28 cellular contexts compared by ENCODE assay signal in the genomic region with DNA sequence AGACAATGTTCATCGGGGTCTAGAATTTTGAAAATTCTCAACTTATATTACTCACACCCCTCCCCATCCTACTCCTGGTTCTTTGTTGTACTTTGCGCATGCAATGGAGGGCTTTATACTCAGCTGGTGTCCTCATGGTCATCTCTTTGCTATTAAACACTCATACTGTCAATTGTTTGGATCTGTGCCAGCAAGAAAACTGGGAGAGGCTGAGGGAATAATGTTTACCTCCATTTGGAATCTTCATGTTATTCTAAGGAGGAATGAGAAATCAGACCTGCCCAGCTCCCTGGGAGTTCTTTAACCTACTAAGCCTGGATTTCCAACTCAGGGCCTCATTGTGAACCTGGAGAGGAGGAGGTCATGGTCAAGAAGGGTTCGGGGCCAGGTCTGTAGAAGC.
"Had no signal": no experiment of that assay in that cellular context is flagged by ENCODE, and none has a peak within 500 bp of the region (broad histone marks: within the 10 kb centered on the region; RNA-seq: fewer than 3 reads in every experiment).

No MANE protein-coding gene starts in this region.

- H3K27me3 Mint-ChIP-seq: activated CD4-positive, alpha-beta T cell treated with anti-CD3 and anti-CD28 coated beads for 36 hours; activated CD8-positive, alpha-beta T cell treated with anti-CD3 and anti-CD28 coated beads for 36 hours; activated naive CD4-positive, alpha-beta T cell treated with anti-CD3 and anti-CD28 coated beads, Interleukin-2, amount 50 U/mL, for 24 hours had no signal

- DNase-seq: activated CD4-positive, alpha-beta T cell treated with anti-CD3 and anti-CD28 coated beads for 36 hours; activated CD8-positive, alpha-beta memory T cell treated with anti-CD3 and anti-CD28 coated beads, Interleukin-2, amount 50 U/mL, for 4 hours; activated CD8-positive, alpha-beta T cell treated with anti-CD3 and anti-CD28 coated beads for 36 hours; activated gamma-delta T cell treated with Interleukin-2 at 50 U/mL for 16 hours; activated T-cell treated with anti-CD3 and anti-CD28 coated beads, Interleukin-2, amount 50 U/mL, for 72 hours; aorta; body of pancreas; MG63; NCI-H1092 treated with DMSO at 0.1 percent for 48 hours; NCI-H1417 treated with DMSO at 0.1 percent for 48 hours; NCI-H1694; NCI-H2081; NCI-H345; NCI-H510A; NCI-H526 treated with DMSO at 0.1 percent for 48 hours; NK-92 treated with Interleukin-12 subunit alpha and Interleukin-12 subunit beta, amount 100 ng/mL, for 24 hours; OCI-M1; Peyer's patch; Right ventricle myocardium superior; SJCRH30; SK-N-SH; T-helper 1 cell; WERI-Rb-1 had no signal

- H3K4me3 ChIP-seq: body of pancreas, MG63, Peyer's patch, SJCRH30 had no signal

- H3K27ac Mint-ChIP-seq: activated CD4-positive, alpha-beta T cell treated with anti-CD3 and anti-CD28 coated beads for 36 hours; activated CD8-positive, alpha-beta T cell treated with anti-CD3 and anti-CD28 coated beads for 36 hours; activated naive CD4-positive, alpha-beta T cell treated with anti-CD3 and anti-CD28 coated beads, Interleukin-2, amount 50 U/mL, for 24 hours; activated T-cell treated with anti-CD3 and anti-CD28 coated beads, Interleukin-2, amount 50 U/mL, for 72 hours; activated T-helper 2 cell treated with anti-CD3 and anti-CD28 coated beads, Interferon-gamma antibody, Interleukin-2, Interleukin-4, amounts not matched to agents 10 μg/mL and 5 μg/mL and 100 μg/mL, durations not matched to agents 14 hours and 24 hours and 36 hours had no signal

- H3K9me3 Mint-ChIP-seq: activated naive CD4-positive, alpha-beta T cell treated with anti-CD3 and anti-CD28 coated beads, Interleukin-2, amount 50 U/mL, for 24 hours; central memory CD8-positive, alpha-beta T cell had no signal

- H3K9me3 ChIP-seq: body of pancreas, MG63, Peyer's patch, SJCRH30, SK-N-SH had no signal

- H3K4me3 Mint-ChIP-seq: activated CD4-positive, alpha-beta T cell treated with anti-CD3 and anti-CD28 coated beads for 36 hours; activated CD8-positive, alpha-beta T cell treated with anti-CD3 and anti-CD28 coated beads for 36 hours; activated naive CD4-positive, alpha-beta T cell treated with anti-CD3 and anti-CD28 coated beads, Interleukin-2, amount 50 U/mL, for 24 hours; activated T-cell treated with anti-CD3 and anti-CD28 coated beads, Interleukin-2, amount 50 U/mL, for 72 hours; central memory CD8-positive, alpha-beta T cell had no signal

- H3K9me2 ChIP-seq: SK-N-SH had no signal

- H3K27me3 ChIP-seq: body of pancreas, MG63, Peyer's patch, SJCRH30 had no signal

- H3K9ac ChIP-seq: KMS-11, SK-N-SH had no signal

- H3K27ac ChIP-seq: body of pancreas, KMS-11, Peyer's patch, RWPE1, SJCRH30, WERI-Rb-1 had no signal

- ATAC-seq: activated CD4-positive, alpha-beta T cell treated with anti-CD3 and anti-CD28 coated beads for 36 hours; activated CD8-positive, alpha-beta T cell treated with anti-CD3 and anti-CD28 coated beads for 36 hours; activated T-cell treated with anti-CD3 and anti-CD28 coated beads, Interleukin-2, amount 50 U/mL, for 72 hours; body of pancreas had no signal

- H3K4me1 ChIP-seq: body of pancreas, Peyer's patch had no signal

- H3K4me2 ChIP-seq: SK-N-SH had no signal

- H3K36me3 ChIP-seq: MG63, Peyer's patch, SJCRH30, WERI-Rb-1 had no signal

- H3K36me3 Mint-ChIP-seq: activated naive CD4-positive, alpha-beta T cell treated with anti-CD3 and anti-CD28 coated beads, Interleukin-2, amount 50 U/mL, for 24 hours had no signal
